In genomic region chr4:72569719-72570235, GRCh38 we compare ENCODE assay signal across 9 cellular contexts. TPM values are rescaled to one million over a fixed set of nuclear protein-coding genes. Genes with fewer than 3 reads are reported as not detected.
DNase-seq lines count a peak whose midpoint lies in the region; ATAC-seq and TF ChIP-seq lines count a peak whose summit lies in the region.
"Had no signal": no experiment of that assay in that cellular context is flagged by ENCODE, and none has a peak within 500 bp of the region (broad histone marks: within the 10 kb centered on the region; RNA-seq: fewer than 3 reads in every experiment).

No MANE protein-coding gene starts in this region.

- TF ChIP-seq CTCF in AG10803 (conservative IDR thresholded peaks at IDR 0.05; ENCODE audit: low read length) (no peak), esophagus muscularis mucosa (IDR thresholded peaks at IDR 0.05) (no peak)

- DNase-seq in AG10803 (ENCODE audit: low read depth) (no peak), NT2/D1 (ENCODE audit: low read depth, low spot score) (no peak), esophagus muscularis mucosa (ENCODE audit: extremely low spot score) (no peak), NCI-H748 (lab: John Stamatoyannopoulos, UW; ENCODE audit: unreplicated experiment) (no peak), T1000 (lab: John Stamatoyannopoulos, UW) (no peak)
- DNase-seq: SIG-M5 had no signal

- H3K9me3 ChIP-seq in NT2/D1 (ENCODE audit: insufficient read depth, low read length) (no peaks in the 10 kb centered on the region), esophagus muscularis mucosa (no peaks in the 10 kb centered on the region), neuron (ENCODE audit: low read length) (no peaks in the 10 kb centered on the region)

- H3K27me3 ChIP-seq in NT2/D1 (ENCODE audit: insufficient read depth, insufficient read length), result peaks cover 4% of the 10 kb centered on the region
- H3K27me3 ChIP-seq in esophagus muscularis mucosa, result no peaks in the 10 kb centered on the region
- H3K27me3 ChIP-seq in neuron (ENCODE audit: insufficient read depth, low read length), result no peaks in the 10 kb centered on the region

- H3K4me3 ChIP-seq in AG10803 (ENCODE audit: low read length) (peak overlapping the region; percentile 76), NT2/D1 (ENCODE audit: insufficient read length, low read depth) (peak overlapping the region; percentile 61), esophagus muscularis mucosa (peak overlapping the region; percentile 66 to 74 (median 70)), neuron (ENCODE audit: low read length) (peak overlapping the region; percentile 77)

- H3K36me3 ChIP-seq in NT2/D1 (ENCODE audit: insufficient read depth, insufficient read length, low read length), result no peaks in the 10 kb centered on the region
- no peaks in the 10 kb centered on the region for H3K36me3 ChIP-seq in esophagus muscularis mucosa
- H3K36me3 ChIP-seq in neuron (ENCODE audit: insufficient read depth, low read length), result no peaks in the 10 kb centered on the region

- peak overlapping the region; percentile 76 to 87 (median 84) for H3K27ac ChIP-seq in esophagus muscularis mucosa (replicated peaks in 1 of 4)

- ATAC-seq in GM19397 (IDR thresholded peaks at IDR 0.05; ENCODE audit: unreplicated experiment) (no peak), HG03108 (IDR thresholded peaks at IDR 0.05; ENCODE audit: unreplicated experiment) (no peak)

- H3K4me1 ChIP-seq in NT2/D1 (ENCODE audit: insufficient read depth, insufficient read length) (no peaks in the 10 kb centered on the region), esophagus muscularis mucosa (peaks cover 6 to 31% (median 26%) of the 10 kb centered on the region in 4 donors), neuron (ENCODE audit: insufficient read depth, low read length) (peaks cover 9% of the 10 kb centered on the region)

- H2AFZ ChIP-seq in neuron (ENCODE audit: low read depth, low read length), result peak overlapping the region; percentile 89

- peak overlapping the region; percentile 42 for H3K9ac ChIP-seq in NT2/D1 (ENCODE audit: insufficient read length, low read depth)

- intact Hi-C loops in esophagus muscularis mucosa (cut with DNase I), result no loop called here

- no peak for TF ChIP-seq EP300 in esophagus muscularis mucosa (IDR thresholded peaks at IDR 0.05)

- WGBS in esophagus muscularis mucosa, result 37% methylated on average over 15 of the region's 15 CpGs

- no peak for TF ChIP-seq POLR2A in esophagus muscularis mucosa (IDR thresholded peaks at IDR 0.05; ENCODE audit: low read depth)

RNA-seq across cellular contexts. Expression of gene ADAMTS3, which starts 0.8 kb away (rescaled TPM):
- 1 to 10 TPM; 1.1 to 2.5 (median 1.3) TPM for total RNA-seq in esophagus muscularis mucosa
